ENCODE assay signal across 11 cellular contexts in genomic region chr19:16457954-16458331, GRCh38. TPM values are rescaled to one million over a fixed set of nuclear protein-coding genes. Genes with fewer than 3 reads are reported as not detected.
DNase-seq lines count a peak whose midpoint lies in the region; ATAC-seq, FAIRE-seq and TF ChIP-seq lines count a peak whose summit lies in the region.
"Had no signal": no experiment of that assay in that cellular context is flagged by ENCODE, and none has a peak within 500 bp of the region (broad histone marks: within the 10 kb centered on the region; RNA-seq: fewer than 3 reads in every experiment).

No MANE protein-coding gene starts in this region.

- H3K27me3 Mint-ChIP-seq in naive B cell = no peaks in the 10 kb centered on the region

- peak overlapping the region; percentile 27 for H3K4ac ChIP-seq in H1 (replicated peaks; ENCODE audit: insufficient read length, low read depth, low read length)

- ATAC-seq in RWPE2 (ENCODE audit: low read depth) (no peak), naive B cell (ENCODE audit: low read depth in 2 of 2) (no peak), GM18907 (IDR thresholded peaks at IDR 0.05; ENCODE audit: unreplicated experiment) (no peak), GM21786 (IDR thresholded peaks at IDR 0.05; ENCODE audit: unreplicated experiment) (no peak)

- H3K27me3 ChIP-seq in RWPE2 (ENCODE audit: insufficient read depth, poor library complexity, severe bottlenecking) = no peaks in the 10 kb centered on the region
- H3K27me3 ChIP-seq in H1 (replicated peaks in 1 of 4; ENCODE audit: control insufficient read depth in 3 of 4, extremely low read depth in 1 of 4, insufficient read depth in 3 of 4, low read length in 3 of 4) = no peaks in the 10 kb centered on the region
- H3K27me3 ChIP-seq in thyroid gland = no peaks in the 10 kb centered on the region
- H3K27me3 ChIP-seq: MG63 had no signal

- no peak overlapping the region for H2BK20ac ChIP-seq in H1 (ENCODE audit: low read length)

- H3K27ac ChIP-seq in RWPE2 (ENCODE audit: poor library complexity, severe bottlenecking) = peak overlapping the region; percentile 35
- H3K27ac ChIP-seq in H1 (ENCODE audit: low read depth, low read length) = 0 out of 2 replicates have a peak overlapping the region, but pooled peaks have one; percentile 37
- peak overlapping the region; percentile 75 to 84 (median 77) for H3K27ac ChIP-seq in thyroid gland

- peak overlapping the region in 2 of 6 donors; percentile 9 to 70 for H3K27ac Mint-ChIP-seq in naive B cell

- no peak overlapping the region for H4K5ac ChIP-seq in H1 (ENCODE audit: insufficient read length, low read depth, low read length)

- H3K36me3 Mint-ChIP-seq in naive B cell = no peaks in the 10 kb centered on the region

- H3K9ac ChIP-seq in H1 (replicated peaks in 1 of 4; ENCODE audit: extremely low read depth in 1 of 4, low read depth in 3 of 4, low read length in 3 of 4) = no peak overlapping the region

- peaks cover 3 to 93% of the 10 kb centered on the region in 2 experiments; a peak in 3 of 4 replicates for H3K79me2 ChIP-seq in H1 (ENCODE audit: control insufficient read depth in 1 of 2, insufficient read depth in 2 of 2, low read length in 2 of 2)

- no peak overlapping the region for H2BK120ac ChIP-seq in H1 (replicated peaks; ENCODE audit: low read depth, low read length)

- peaks cover 30% of the 10 kb centered on the region for H3K79me1 ChIP-seq in H1 (ENCODE audit: low read depth, low read length)

- intact Hi-C loops in thyroid gland (cut with DNase I) = no loop called here

- POLR2A ChIA-PET in H1 (lab: Charles Lee; ENCODE audit: partially characterized antibody) = interaction anchor here (1.0 to 1.8 kb wide), 4 partner anchors 13 to 59 kb away, joined by 3 to 6 read pairs (median 3); no protein-coding TSS in a partner anchor

- H3K4me1 Mint-ChIP-seq in naive B cell = peaks cover 51 to 88% (median 85%) of the 10 kb centered on the region in 3 donors

- peaks cover 2% of the 10 kb centered on the region; the same call in 1 of the 2 replicates for H3K23me2 ChIP-seq in H1 (ENCODE audit: low read depth, low read length)

- H3K4me3 ChIP-seq in RWPE2 (ENCODE audit: severe bottlenecking) (no peak overlapping the region), H1 (ENCODE audit: extremely low read depth in 1 of 4, insufficient read depth in 2 of 4, low read depth in 3 of 4, low read length in 4 of 4) (no peak overlapping the region), thyroid gland (replicated peaks in 1 of 3) (no peak overlapping the region)
- H3K4me3 ChIP-seq: MG63 had no signal

- H2AK5ac ChIP-seq in H1 (ENCODE audit: low read depth, low read length) = no peak overlapping the region

- no peak for TF ChIP-seq RAD21 in H1 (IDR thresholded peaks at IDR 0.05 in 1 of 2, conservative IDR thresholded peaks at IDR 0.05 in 1 of 2; ENCODE audit: low read depth in 2 of 2, low read length in 2 of 2)

- FAIRE-seq in H1 (lab: Jason Lieb, UNC) = no peak

- peak overlapping the region; percentile 78 for H4K91ac ChIP-seq in H1 (replicated peaks; ENCODE audit: insufficient read length, low read length)

- peaks cover 14% of the 10 kb centered on the region for H3K4me1 ChIP-seq in RWPE2 (ENCODE audit: insufficient read depth, poor library complexity, severe bottlenecking)
- H3K4me1 ChIP-seq in H1 (replicated peaks in 1 of 4; ENCODE audit: control insufficient read depth in 3 of 4, insufficient read depth in 4 of 4, low read length in 3 of 4) = peaks cover 16 to 29% (median 23%) of the 10 kb centered on the region in 4 experiments
- peaks cover 54 to 67% of the 10 kb centered on the region in 2 donors for H3K4me1 ChIP-seq in thyroid gland

- no peak overlapping the region for H3K14ac ChIP-seq in H1 (ENCODE audit: insufficient read length)

- H3K4me2 ChIP-seq in H1 (ENCODE audit: insufficient read depth in 1 of 2, low read depth in 2 of 2, low read length in 2 of 2) = peak overlapping the region in 1 of 2 experiments; percentile 31; a peak in 2 of 4 replicates

- H4K8ac ChIP-seq in H1 (ENCODE audit: extremely low read depth, insufficient read depth, low read length) = peak overlapping the region; percentile 41; the same call in 1 of the 2 replicates

- TF ChIP-seq CTCF in RWPE2 (IDR thresholded peaks at IDR 0.05; ENCODE audit: poor library complexity, severe bottlenecking) (no peak), H1 (IDR thresholded peaks at IDR 0.05; ENCODE audit: control extremely low read depth in 1 of 3, insufficient read depth in 1 of 3, low read depth in 1 of 3, low read length in 3 of 3) (no peak), thyroid gland (IDR thresholded peaks at IDR 0.05) (no peak)

- peak overlapping the region in 7 of 8 donors; percentile 51 to 91 (median 81) for H3K4me3 Mint-ChIP-seq in naive B cell

- no peak overlapping the region for H3K18ac ChIP-seq in H1 (ENCODE audit: extremely low read depth, low read length)

- CTCF ChIA-PET in H1 (lab: Charles Lee; ENCODE audit: partially characterized antibody) = interaction anchor here (7.1 kb wide), 1 partner anchor 15 kb away, joined by 66 read pairs; no protein-coding TSS in a partner anchor

- H3K36me3 ChIP-seq in RWPE2 (ENCODE audit: low read depth) = no peaks in the 10 kb centered on the region
- no peaks in the 10 kb centered on the region for H3K36me3 ChIP-seq in H1 (ENCODE audit: control insufficient read depth in 2 of 4, insufficient read depth in 4 of 4, low read length in 3 of 4)
- H3K36me3 ChIP-seq in thyroid gland = no peaks in the 10 kb centered on the region

- no peak for TF ChIP-seq EP300 in H1 (IDR thresholded peaks at IDR 0.05; ENCODE audit: borderline replicate concordance in 1 of 2, low read depth in 2 of 2, low read length in 2 of 2)

- H3K9me3 ChIP-seq in RWPE2 (ENCODE audit: severe bottlenecking) (no peaks in the 10 kb centered on the region), H1 (ENCODE audit: insufficient read depth in 2 of 2, low read depth in 1 of 2, low read length in 1 of 2) (no peaks in the 10 kb centered on the region), thyroid gland (no peaks in the 10 kb centered on the region)
- H3K9me3 ChIP-seq: MG63 had no signal

- peak overlapping the region; percentile 85; the same call in 1 of the 2 replicates for H2BK12ac ChIP-seq in H1 (ENCODE audit: low read depth, low read length)

- peak overlapping the region; percentile 82 for H2BK5ac ChIP-seq in H1 (ENCODE audit: low read depth, low read length)

- no peak overlapping the region for H2AFZ ChIP-seq in H1 (ENCODE audit: low read length)

- 85% methylated on average over 8 of the region's 8 CpGs; no CpG with 5 or more reads in 1 of the 2 experiments for WGBS in H1 (ENCODE audit: extremely low coverage in 1 of 2, insufficient coverage in 1 of 2, insufficient read length in 1 of 2, insufficient replicate concordance in 2 of 2, low coverage in 1 of 2, low lambda C conversion rate in 2 of 2, missing lambda C conversion rate in 1 of 2), 2 experiments
- 15 to 23% methylated on average over 8 of the region's 8 CpGs for WGBS in thyroid gland, 2 donors

- H2BK15ac ChIP-seq in H1 (ENCODE audit: low read length) = no peak overlapping the region

- H3K23ac ChIP-seq in H1 (ENCODE audit: insufficient read length) = no peak overlapping the region

- no peaks in the 10 kb centered on the region for H3K9me3 Mint-ChIP-seq in naive B cell

- no peak for DNase-seq in RWPE2 (ENCODE audit: low spot score)
- no peak for DNase-seq in H1 (ENCODE audit: low read depth in 1 of 2, low spot score in 2 of 2)
- no peak for DNase-seq in naive B cell
- DNase-seq in thyroid gland = peak; percentile 63 to 73
- DNase-seq in putamen (ENCODE audit: low spot score) = no peak
- DNase-seq: activated CD4-positive, alpha-beta T cell treated with anti-CD3 and anti-CD28 coated beads for 1 hour; amniotic stem cell had no signal

- H3K56ac ChIP-seq in H1 (replicated peaks; ENCODE audit: insufficient read length, low read depth, low read length) = no peak overlapping the region

- TF ChIP-seq POLR2A in H1 (IDR thresholded peaks at IDR 0.05; ENCODE audit: control extremely low read depth in 1 of 2, low read depth in 2 of 2, low read length in 2 of 2) = no peak
- TF ChIP-seq POLR2A in thyroid gland (IDR thresholded peaks at IDR 0.05) = no peak

- H4K20me1 ChIP-seq in H1 (replicated peaks in 1 of 2; ENCODE audit: control insufficient read depth in 1 of 2, insufficient read depth in 2 of 2, low read length in 2 of 2) = peaks cover 14 to 32% of the 10 kb centered on the region in 2 experiments

RNA-seq across cellular contexts. Expression of gene EPS15L1, which starts 13.8 kb away (rescaled TPM):
- total RNA-seq in H1 (2021; fragmentation: NEBNext Ultra II Directional; extraction: Animal tissue kit (Norgen Biotek cat#: 25700)) = 36.6 and 37.2 TPM in 2 replicates
- polyA plus RNA-seq in H1 (2011; rRNA removed) = 17.6 and 22.4 TPM in 2 replicates
- polyA plus RNA-seq in H1 (2011; cell fraction: cytosol; rRNA removed) = 15.2 TPM
- 31.3 TPM for polyA plus RNA-seq in H1 (2011; cell fraction: nucleus; rRNA removed)
- 29.7 to 35.7 TPM (median 31.8 TPM) in 4 replicates for polyA plus RNA-seq in H1 (2012, experiment 1 of 2)
- polyA plus RNA-seq in H1 (2012, experiment 2 of 2) = 13.3 TPM
- 18.0 TPM for polyA plus RNA-seq in H1 (2013, experiment 1 of 2)
- polyA plus RNA-seq in H1 (2013, experiment 2 of 2) = 17.5 TPM
- polyA minus RNA-seq in H1 (2011; rRNA and poly(A)+ RNA removed) = 19.7 and 27.4 TPM in 2 replicates
- 28.3 TPM for polyA minus RNA-seq in H1 (2011; cell fraction: cytosol; rRNA and poly(A)+ RNA removed)
- 32.3 TPM for polyA minus RNA-seq in H1 (2011; cell fraction: nucleus; rRNA and poly(A)+ RNA removed)
- 10 to 100 TPM in 5 of 6 donors, 1 to 10 TPM in 1; 9.9 to 34.7 (median 20.7) TPM for polyA plus RNA-seq in naive B cell (ENCODE audit: low read depth in 6 of 6)
- total RNA-seq in thyroid gland = 10 to 100 TPM; 24.4 to 37.4 (median 28.6) TPM

RNA-seq across cellular contexts. Expression of gene CALR3, which starts 38.0 kb away (rescaled TPM):
- 0.32 and 0.33 TPM in 2 replicates for total RNA-seq in H1 (2021; fragmentation: NEBNext Ultra II Directional; extraction: Animal tissue kit (Norgen Biotek cat#: 25700))
- polyA plus RNA-seq in H1 (2011; rRNA removed) = 0.11 TPM in 1 of 2 replicates, not detected in the other
- 0.30 TPM for polyA plus RNA-seq in H1 (2011; cell fraction: cytosol; rRNA removed)
- polyA plus RNA-seq in H1 (2011; cell fraction: nucleus; rRNA removed) = 0.17 TPM
- 0.19 to 0.40 TPM (median 0.35 TPM) in 4 replicates for polyA plus RNA-seq in H1 (2012, experiment 1 of 2)
- polyA plus RNA-seq in H1 (2012, experiment 2 of 2) = 0.37 TPM
- 0.55 TPM for polyA plus RNA-seq in H1 (2013, experiment 1 of 2)
- 0.64 TPM for polyA plus RNA-seq in H1 (2013, experiment 2 of 2)
- polyA minus RNA-seq in H1 (2011; rRNA and poly(A)+ RNA removed) = 0.44 TPM in 1 of 2 replicates, not detected in the other
- polyA minus RNA-seq in H1 (2011; cell fraction: cytosol; rRNA and poly(A)+ RNA removed) = not detected
- polyA minus RNA-seq in H1 (2011; cell fraction: nucleus; rRNA and poly(A)+ RNA removed) = not detected
- polyA plus RNA-seq in naive B cell (ENCODE audit: low read depth in 6 of 6) = under 1 TPM in 1 of 6 donors, not detected in 5; 0.41 TPM
- total RNA-seq in thyroid gland = under 1 TPM in 1 of 4 donors, not detected in 3; 0.58 TPM
- total RNA-seq: posterior vena cava had no signal

RNA-seq across cellular contexts. Expression of gene C19orf44, which starts 38.3 kb away (rescaled TPM):
- total RNA-seq in H1 (2021; fragmentation: NEBNext Ultra II Directional; extraction: Animal tissue kit (Norgen Biotek cat#: 25700)) = 4.2 and 4.5 TPM in 2 replicates
- 2.1 and 2.8 TPM in 2 replicates for polyA plus RNA-seq in H1 (2011; rRNA removed)
- polyA plus RNA-seq in H1 (2011; cell fraction: cytosol; rRNA removed) = 3.1 TPM
- polyA plus RNA-seq in H1 (2011; cell fraction: nucleus; rRNA removed) = 4.2 TPM
- polyA plus RNA-seq in H1 (2012, experiment 1 of 2) = 3.6 to 5.5 TPM (median 4.1 TPM) in 4 replicates
- 1.7 TPM for polyA plus RNA-seq in H1 (2012, experiment 2 of 2)
- 3.3 TPM for polyA plus RNA-seq in H1 (2013, experiment 1 of 2)
- polyA plus RNA-seq in H1 (2013, experiment 2 of 2) = 2.9 TPM
- polyA minus RNA-seq in H1 (2011; rRNA and poly(A)+ RNA removed) = 1.9 TPM in 2 replicates
- polyA minus RNA-seq in H1 (2011; cell fraction: cytosol; rRNA and poly(A)+ RNA removed) = 2.9 TPM
- polyA minus RNA-seq in H1 (2011; cell fraction: nucleus; rRNA and poly(A)+ RNA removed) = 4.1 TPM
- polyA plus RNA-seq in naive B cell (ENCODE audit: low read depth in 6 of 6) = 1 to 10 TPM in 4 of 6 donors, under 1 TPM in 1, not detected in 1; 0.74 to 4.6 (median 1.4) TPM
- total RNA-seq in thyroid gland = 10 to 100 TPM in 3 of 4 donors, 1 to 10 TPM in 1; 8.6 to 12.0 (median 10.6) TPM

Comparison
In these comparisons a context has a peak if more than half of its experiments do, and no peak if none do; other contexts are left out.
1. DNase-seq: peak in thyroid gland (2 of 2); none in RWPE2 (single experiment), H1 (0 of 2), naive B cell (single experiment) and putamen (single experiment).
2. Peak in every context shown above with its lines, with median percentiles within 50 percentile points of each other: H3K27ac ChIP-seq.